22 cellular contexts compared by ENCODE assay signal in the genomic region with DNA sequence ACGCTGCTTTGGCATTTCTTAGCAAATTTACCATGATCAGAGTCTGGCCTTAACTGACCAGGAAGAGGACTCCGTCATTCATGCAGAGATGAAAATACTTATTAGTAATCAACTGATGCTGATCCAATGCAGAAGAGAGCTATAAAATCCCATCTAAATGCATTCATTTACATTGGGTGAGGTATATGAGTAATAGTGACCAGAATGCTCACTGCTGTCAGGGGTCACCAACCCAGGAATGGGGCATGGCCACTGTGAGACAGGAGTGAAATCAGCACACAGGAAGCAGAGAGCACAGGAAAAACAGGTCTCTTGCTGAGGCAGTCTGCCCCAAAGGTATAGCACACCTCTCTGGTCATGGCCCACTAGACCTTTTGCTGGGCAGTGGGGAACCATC.
"Had no signal": no experiment of that assay in that cellular context is flagged by ENCODE, and none has a peak within 500 bp of the region (broad histone marks: within the 10 kb centered on the region; RNA-seq: fewer than 3 reads in every experiment).

No MANE protein-coding gene starts in this region.

- H3K36me3 ChIP-seq: adrenal gland, left ventricle myocardium inferior, prostate gland, sigmoid colon, suprapubic skin had no signal

- H3K9me3 Mint-ChIP-seq: T-helper 1 cell treated with Interleukin-12 subunit alpha and Interleukin-12 subunit beta and Interleukin-4 antibody, amounts not matched to agents 30 μg/mL and 1 μg/mL, for 36 hours had no signal

- DNase-seq: activated CD4-positive, alpha-beta T cell treated with anti-CD3 and anti-CD28 coated beads for 48 hours; activated naive CD4-positive, alpha-beta T cell treated with anti-CD3 and anti-CD28 coated beads, Interleukin-2, amount 50 U/mL, for 16 hours; activated T-cell treated with anti-CD3 and anti-CD28 coated beads for 4 hours; adrenal gland; central memory CD4-positive, alpha-beta T cell; cortex of kidney; effector memory CD4-positive, alpha-beta T cell; erythroblast; glutamatergic neuron; left ventricle myocardium inferior; mesenchymal stem cell; occipital lobe; sigmoid colon; stimulated activated CD4-positive, alpha-beta T cell treated with anti-CD3 and anti-CD28 coated beads, Interleukin-12 subunit alpha, Interleukin-12 subunit beta, amount 100 ng/mL, for 4 hours; stimulated activated CD4-positive, alpha-beta T cell treated with anti-CD3 and anti-CD28 coated beads, Interleukin-2, amount 100 ng/mL, for 48 hours; stimulated activated CD8-positive, alpha-beta memory T cell treated with anti-CD3 and anti-CD28 coated beads, Interleukin-4, amount 100 ng/mL, for 48 hours; stimulated activated naive CD8-positive, alpha-beta T cell treated with anti-CD3 and anti-CD28 coated beads, Interleukin-15, Interleukin-2, amounts not matched to agents 100 U/mL and 50 U/mL, for 24 hours had no signal

- H3K27ac Mint-ChIP-seq: nephron; T-helper 1 cell treated with Interleukin-12 subunit alpha and Interleukin-12 subunit beta and Interleukin-4 antibody, amounts not matched to agents 30 μg/mL and 1 μg/mL, for 36 hours; WTC11 had no signal

- H3K4me3 Mint-ChIP-seq: nephron; T-helper 1 cell treated with Interleukin-12 subunit alpha and Interleukin-12 subunit beta and Interleukin-4 antibody, amounts not matched to agents 30 μg/mL and 1 μg/mL, for 36 hours; WTC11 had no signal

- H3K9me3 ChIP-seq: adrenal gland, prostate gland, sigmoid colon, suprapubic skin had no signal

- H3K27ac ChIP-seq: adrenal gland, sigmoid colon, suprapubic skin had no signal

- H3K4me3 ChIP-seq: adrenal gland, left ventricle myocardium inferior, prostate gland, sigmoid colon, suprapubic skin had no signal

- H3K27me3 ChIP-seq: adrenal gland, sigmoid colon, suprapubic skin had no signal

- ATAC-seq: stimulated activated naive CD8-positive, alpha-beta T cell treated with anti-CD3 and anti-CD28 coated beads, Interleukin-15, Interleukin-2, amounts not matched to agents 100 U/mL and 50 U/mL, for 24 hours; WTC11 had no signal

- H3K4me1 Mint-ChIP-seq: nephron had no signal

- H3K4me1 ChIP-seq: adrenal gland had no signal
